In the genomic region with DNA sequence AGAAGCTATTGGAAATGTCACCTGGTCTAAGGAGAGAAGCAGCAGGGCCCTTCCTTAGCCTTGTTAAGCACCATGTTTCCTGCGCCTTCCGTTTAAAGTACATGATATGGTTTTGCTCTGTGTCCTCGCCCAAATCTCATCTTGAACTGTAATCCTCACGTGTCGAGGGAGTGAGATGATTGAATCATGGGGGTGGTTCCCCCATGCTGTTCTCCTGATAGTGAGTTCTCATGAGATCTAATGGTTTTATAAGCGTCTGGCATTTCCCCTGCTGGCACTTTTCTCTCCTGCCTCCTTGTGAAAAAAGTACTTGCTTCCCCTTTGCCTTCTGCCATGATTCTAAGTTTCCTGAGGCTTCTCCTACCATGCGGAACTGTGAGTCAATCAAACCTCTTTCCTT, we compare ENCODE assay signal across 32 cellular contexts. TPM values are rescaled to one million over a fixed set of nuclear protein-coding genes. Genes with fewer than 3 reads are reported as not detected.
"Had no signal": no experiment of that assay in that cellular context is flagged by ENCODE, and none has a peak within 500 bp of the region (broad histone marks: within the 10 kb centered on the region; RNA-seq: fewer than 3 reads in every experiment).

No MANE protein-coding gene starts in this region.

- H3K9me3 ChIP-seq: Peyer's patch, SJCRH30 had no signal

- H3K36me3 ChIP-seq: brain microvascular endothelial cell, cardiac muscle cell, Peyer's patch, SJCRH30 had no signal

- H3K4me3 ChIP-seq: cardiac muscle cell, K562, Peyer's patch, SJCRH30 had no signal

- H3K4me1 ChIP-seq: Peyer's patch, SJCRH30 had no signal

- ATAC-seq: activated naive CD4-positive, alpha-beta T cell treated with anti-CD3 and anti-CD28 coated beads, Interleukin-2, amount 50 U/mL, for 72 hours; activated naive CD8-positive, alpha-beta T cell treated with anti-CD3 and anti-CD28 coated beads, Interleukin-2, amount 50 U/mL, for 24 hours; activated T-cell treated with anti-CD3 and anti-CD28 coated beads, Interleukin-2, amount 50 U/mL, for 4 hours; K562; T-cell had no signal

- H3K36me3 Mint-ChIP-seq: activated CD4-positive, alpha-beta memory T cell treated with anti-CD3 and anti-CD28 coated beads for 36 hours; activated naive CD4-positive, alpha-beta T cell treated with anti-CD3 and anti-CD28 coated beads, Interleukin-2, amount 50 U/mL, for 72 hours; T-cell had no signal

- H3K4me3 Mint-ChIP-seq: activated CD4-positive, alpha-beta memory T cell treated with anti-CD3 and anti-CD28 coated beads for 36 hours; activated CD4-positive, alpha-beta T cell treated with anti-CD3 and anti-CD28 coated beads, Interleukin-2, amount 10 ng/mL, durations not matched to agents 7 days and 5 days; activated naive CD8-positive, alpha-beta T cell treated with anti-CD3 and anti-CD28 coated beads, Interleukin-2, amount 50 U/mL, for 24 hours; activated T-cell treated with anti-CD3 and anti-CD28 coated beads, Interleukin-2, amount 50 U/mL, for 4 hours; T-cell had no signal

- H3K27ac ChIP-seq: brain microvascular endothelial cell, cardiac muscle cell, Peyer's patch, RWPE1, SJCRH30, VCaP had no signal

- H3K27ac Mint-ChIP-seq: activated CD4-positive, alpha-beta memory T cell treated with anti-CD3 and anti-CD28 coated beads for 36 hours; activated CD4-positive, alpha-beta T cell treated with anti-CD3 and anti-CD28 coated beads, Interleukin-2, amount 10 ng/mL, durations not matched to agents 7 days and 5 days; activated naive CD4-positive, alpha-beta T cell treated with anti-CD3 and anti-CD28 coated beads, Interleukin-2, amount 50 U/mL, for 72 hours; activated naive CD8-positive, alpha-beta T cell treated with anti-CD3 and anti-CD28 coated beads, Interleukin-2, amount 50 U/mL, for 24 hours; T-cell had no signal

- H3K9me3 Mint-ChIP-seq: activated CD4-positive, alpha-beta memory T cell treated with anti-CD3 and anti-CD28 coated beads for 36 hours; activated CD4-positive, alpha-beta T cell treated with anti-CD3 and anti-CD28 coated beads, Interleukin-2, amount 10 ng/mL, durations not matched to agents 7 days and 5 days; activated naive CD4-positive, alpha-beta T cell treated with anti-CD3 and anti-CD28 coated beads, Interleukin-2, amount 50 U/mL, for 72 hours; activated naive CD8-positive, alpha-beta T cell treated with anti-CD3 and anti-CD28 coated beads, Interleukin-2, amount 50 U/mL, for 24 hours; activated T-cell treated with anti-CD3 and anti-CD28 coated beads, Interleukin-2, amount 50 U/mL, for 4 hours; T-cell had no signal

- H3K4me1 Mint-ChIP-seq: activated CD4-positive, alpha-beta T cell treated with anti-CD3 and anti-CD28 coated beads, Interleukin-2, amount 10 ng/mL, durations not matched to agents 7 days and 5 days; activated naive CD8-positive, alpha-beta T cell treated with anti-CD3 and anti-CD28 coated beads, Interleukin-2, amount 50 U/mL, for 24 hours; T-cell had no signal

- DNase-seq: activated CD4-positive, alpha-beta memory T cell treated with anti-CD3 and anti-CD28 coated beads for 36 hours; activated CD4-positive, alpha-beta T cell treated with anti-CD3 and anti-CD28 coated beads, Interleukin-2, amount 10 ng/mL, durations not matched to agents 7 days and 5 days; activated CD4-positive, CD25-positive, alpha-beta regulatory T cell; activated CD8-positive, alpha-beta memory T cell treated with anti-CD3 and anti-CD28 coated beads for 24 hours; activated effector memory CD4-positive, alpha-beta T cell treated with anti-CD3 and anti-CD28 coated beads, Interleukin-2, amount 50 U/mL, for 16 hours; activated naive CD4-positive, alpha-beta T cell treated with Interleukin-2 at 50 U/mL for 16 hours; activated naive CD8-positive, alpha-beta T cell treated with anti-CD3 and anti-CD28 coated beads, Interleukin-2, amount 50 U/mL, for 24 hours; activated T-cell treated with anti-CD3 and anti-CD28 coated beads, Interleukin-2, amount 50 U/mL, for 4 hours; amniotic stem cell; brain microvascular endothelial cell; Kasumi-1; NCI-H1105 treated with DMSO at 0.1 percent for 48 hours; NCI-H1436 treated with DMSO at 0.1 percent for 48 hours; NCI-H187; NCI-H2081; NCI-H2227 treated with DMSO at 0.1 percent for 48 hours; NCI-H446 treated with DMSO at 0.1 percent for 48 hours; NCI-H526; NCI-H774; NK-92 treated with Interleukin-12 subunit alpha and Interleukin-12 subunit beta, amount 100 ng/mL, for 24 hours; OCI-M1; Peyer's patch; Right ventricle myocardium superior; SJCRH30; T-cell; T-helper 2 cell; T1000 had no signal

- H3K27me3 ChIP-seq: brain microvascular endothelial cell, cardiac muscle cell, Peyer's patch, SJCRH30 had no signal

RNA-seq across cellular contexts. Expression of a gene that starts 49.7 kb away (rescaled TPM):
- total RNA-seq: activated CD4-positive, alpha-beta memory T cell treated with anti-CD3 and anti-CD28 coated beads for 36 hours; activated CD4-positive, alpha-beta T cell treated with anti-CD3 and anti-CD28 coated beads, Interleukin-2, amount 10 ng/mL, durations not matched to agents 7 days and 5 days; activated naive CD4-positive, alpha-beta T cell treated with anti-CD3 and anti-CD28 coated beads, Interleukin-2, amount 50 U/mL, for 72 hours; activated T-cell treated with anti-CD3 and anti-CD28 coated beads, Interleukin-2, amount 50 U/mL, for 4 hours had no signal
